25 cellular contexts compared by ENCODE assay signal in the genomic region with DNA sequence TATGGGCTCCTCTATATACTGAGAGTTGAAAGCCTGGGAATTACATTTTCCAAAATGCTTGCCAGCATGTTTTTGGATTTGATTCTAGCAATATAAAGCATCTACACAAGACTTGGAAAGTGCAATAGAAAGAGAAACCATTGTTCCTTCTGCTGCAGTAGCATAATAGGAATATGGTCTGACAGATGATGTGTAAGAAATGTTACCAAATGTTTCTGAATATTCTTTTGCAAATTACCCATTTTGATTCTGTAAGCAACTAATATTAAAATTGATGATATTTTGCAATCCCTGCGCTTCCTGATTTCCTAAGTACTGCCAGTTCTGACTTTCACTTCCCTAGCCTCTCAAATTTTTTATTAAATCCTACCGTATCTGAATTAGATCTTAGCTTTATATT.
DNase-seq lines count a peak whose midpoint lies in the region; ATAC-seq, FAIRE-seq and TF ChIP-seq lines count a peak whose summit lies in the region.
"Had no signal": no experiment of that assay in that cellular context is flagged by ENCODE, and none has a peak within 500 bp of the region (broad histone marks: within the 10 kb centered on the region; RNA-seq: fewer than 3 reads in every experiment).

No MANE protein-coding gene starts in this region.

- ATAC-seq in right lobe of liver (peak in 3 of 4 donors; percentile 14 to 50 (median 31)), HepG2 (no peak)

- H3K27me3 ChIP-seq in right lobe of liver, result no peaks in the 10 kb centered on the region
- H3K27me3 ChIP-seq in HepG2 (ENCODE audit: control insufficient read depth in 1 of 2, insufficient read depth in 2 of 2, low read length in 2 of 2), result no peaks in the 10 kb centered on the region
- H3K27me3 ChIP-seq: SJCRH30 had no signal

- WGBS in right lobe of liver (ENCODE audit: insufficient coverage, low coverage, low lambda C conversion rate, missing lambda C conversion rate), result 33% methylated on average over 2 of the region's 2 CpGs
- WGBS in HepG2 (ENCODE audit: low lambda C conversion rate), result 28% methylated on average over 2 of the region's 2 CpGs

- H3K9ac ChIP-seq in HepG2 (ENCODE audit: insufficient read depth, low read depth, low read length), result no peak overlapping the region
- H3K9ac ChIP-seq: GM23248, KMS-11 had no signal

- no peak for DNase-seq in right lobe of liver
- no peak for DNase-seq in HepG2 (ENCODE audit: low spot score)
- DNase-seq in NOMO-1 treated with dmso at 0.1 percent for 144 hours (lab: John Stamatoyannopoulos, UW; ENCODE audit: unreplicated experiment), result peak; percentile 74
- DNase-seq in medulla oblongata (ENCODE audit: extremely low spot score), result peak; percentile 31
- no peak for DNase-seq in DMS79 (lab: John Stamatoyannopoulos, UW)
- DNase-seq in HPDE6-E6E7 (ENCODE audit: extremely low spot score), result no peak
- no peak for DNase-seq in NCI-H226
- DNase-seq in NCI-H187 treated with DMSO at 0.1 percent for 48 hours (lab: John Stamatoyannopoulos, UW), result no peak
- DNase-seq: AML-193; CD4-positive, CD25-positive, alpha-beta regulatory T cell; GM23248; IMR-90; NCI-H1048; NCI-H1417 treated with DMSO at 0.1 percent for 48 hours; NCI-H1930; NCI-H2227 treated with DMSO at 0.1 percent for 48 hours; NCI-H524; NCI-H82; PC-9; RPMI8226; SJCRH30; T-helper 1 cell had no signal

- H3K79me2 ChIP-seq in HepG2 (ENCODE audit: insufficient read depth, low read length), result no peaks in the 10 kb centered on the region

- H2AFZ ChIP-seq in HepG2 (ENCODE audit: low read length), result no peak overlapping the region
- H2AFZ ChIP-seq: GM23248, PC-9 had no signal

- no peak for TF ChIP-seq CTCF in right lobe of liver (IDR thresholded peaks at IDR 0.05)
- no peak for TF ChIP-seq CTCF in HepG2 (CRISPR knock-in tag; IDR thresholded peaks at IDR 0.05)

- no peaks in the 10 kb centered on the region for H4K20me1 ChIP-seq in HepG2 (ENCODE audit: insufficient read depth, low read length)

- no peak overlapping the region for H3K4me3 ChIP-seq in right lobe of liver
- H3K4me3 ChIP-seq in HepG2 (replicated peaks in 1 of 3; ENCODE audit: insufficient read depth in 1 of 3, low read depth in 2 of 3, low read length in 3 of 3), result no peak overlapping the region
- H3K4me3 ChIP-seq: GM23248, HAP-1, PC-9, SJCRH30 had no signal

- intact Hi-C loops in right lobe of liver (cut with DNase I), result no loop called here
- intact Hi-C loops in HepG2 (cut with micrococcal nuclease; ENCODE audit: unreplicated experiment), result no loop called here

- CTCF ChIA-PET in HepG2 (lab: Yijun Ruan, JAX; ENCODE audit: low intra/inter-chr PET ratio, low total read pairs), result no interaction called here

- H3K4me1 ChIP-seq in right lobe of liver (no peaks in the 10 kb centered on the region), HepG2 (ENCODE audit: insufficient read depth, low read length) (no peaks in the 10 kb centered on the region)
- H3K4me1 ChIP-seq: HAP-1, SJCRH30 had no signal

- H3K36me3 ChIP-seq in right lobe of liver (no peaks in the 10 kb centered on the region), HepG2 (replicated peaks in 1 of 2; ENCODE audit: control insufficient read depth in 1 of 2, insufficient read depth in 2 of 2, low read length in 2 of 2) (no peaks in the 10 kb centered on the region)
- H3K36me3 ChIP-seq: HAP-1, SJCRH30 had no signal

- BruUV-seq in HepG2 (replicated peaks; lab: Mats Ljungman, UMichigan), result no TSS peak

- TF ChIP-seq POLR2A in right lobe of liver (IDR thresholded peaks at IDR 0.05) (no peak), HepG2 (IDR thresholded peaks at IDR 0.05; ENCODE audit: insufficient read depth in 1 of 2, low read depth in 2 of 2, low read length in 2 of 2) (no peak)

- no peak for TF ChIP-seq RAD21 in HepG2 (CRISPR knock-in tag; IDR thresholded peaks at IDR 0.05)

- no peak overlapping the region for H3K4me2 ChIP-seq in HepG2 (ENCODE audit: low read depth, low read length)
- H3K4me2 ChIP-seq: KMS-11, PC-9 had no signal

- POLR2A ChIA-PET in HepG2 (lab: Yijun Ruan, JAX), result no interaction called here

- no peak overlapping the region for H3K27ac ChIP-seq in right lobe of liver
- no peak overlapping the region for H3K27ac ChIP-seq in HepG2 (ENCODE audit: extremely low read length, insufficient read depth, low read length)
- H3K27ac ChIP-seq: GM23248, KMS-11, PC-9, SJCRH30 had no signal

- in situ Hi-C loops in HepG2 (cut with HindIII; ENCODE audit: extremely low pct_ligation_motif_present, low pct_unique_long_range_greater_than_20kb), result no loop called here

- no peak for FAIRE-seq in HepG2 (lab: Jason Lieb, UNC)
- FAIRE-seq: HTR-8/SVneo had no signal

- H3K9me3 ChIP-seq in right lobe of liver, result no peaks in the 10 kb centered on the region
- H3K9me3 ChIP-seq in HepG2 (ENCODE audit: low read length), result no peaks in the 10 kb centered on the region
- H3K9me3 ChIP-seq: HAP-1, SJCRH30 had no signal

- TF ChIP-seq EP300 in HepG2 (IDR thresholded peaks at IDR 0.05; ENCODE audit: low read depth in 2 of 2, low read length in 2 of 2) (no peak), HepG2 (CRISPR knock-in tag; IDR thresholded peaks at IDR 0.05; ENCODE audit: borderline replicate concordance) (no peak)

TF ChIP-seq in HepG2, 621 proteins besides CTCF, POLR2A, EP300 and RAD21:
- TF ChIP-seq JUNB (CRISPR knock-in tag; IDR thresholded peaks at IDR 0.05; ENCODE audit: borderline replicate concordance) (no peak), ZNF263 (CRISPR knock-in tag; IDR thresholded peaks at IDR 0.05) (no peak), IRX3 (CRISPR knock-in tag; IDR thresholded peaks at IDR 0.05; ENCODE audit: borderline replicate concordance, low read depth) (no peak)
- TF ChIP-seq, protein P1, sequence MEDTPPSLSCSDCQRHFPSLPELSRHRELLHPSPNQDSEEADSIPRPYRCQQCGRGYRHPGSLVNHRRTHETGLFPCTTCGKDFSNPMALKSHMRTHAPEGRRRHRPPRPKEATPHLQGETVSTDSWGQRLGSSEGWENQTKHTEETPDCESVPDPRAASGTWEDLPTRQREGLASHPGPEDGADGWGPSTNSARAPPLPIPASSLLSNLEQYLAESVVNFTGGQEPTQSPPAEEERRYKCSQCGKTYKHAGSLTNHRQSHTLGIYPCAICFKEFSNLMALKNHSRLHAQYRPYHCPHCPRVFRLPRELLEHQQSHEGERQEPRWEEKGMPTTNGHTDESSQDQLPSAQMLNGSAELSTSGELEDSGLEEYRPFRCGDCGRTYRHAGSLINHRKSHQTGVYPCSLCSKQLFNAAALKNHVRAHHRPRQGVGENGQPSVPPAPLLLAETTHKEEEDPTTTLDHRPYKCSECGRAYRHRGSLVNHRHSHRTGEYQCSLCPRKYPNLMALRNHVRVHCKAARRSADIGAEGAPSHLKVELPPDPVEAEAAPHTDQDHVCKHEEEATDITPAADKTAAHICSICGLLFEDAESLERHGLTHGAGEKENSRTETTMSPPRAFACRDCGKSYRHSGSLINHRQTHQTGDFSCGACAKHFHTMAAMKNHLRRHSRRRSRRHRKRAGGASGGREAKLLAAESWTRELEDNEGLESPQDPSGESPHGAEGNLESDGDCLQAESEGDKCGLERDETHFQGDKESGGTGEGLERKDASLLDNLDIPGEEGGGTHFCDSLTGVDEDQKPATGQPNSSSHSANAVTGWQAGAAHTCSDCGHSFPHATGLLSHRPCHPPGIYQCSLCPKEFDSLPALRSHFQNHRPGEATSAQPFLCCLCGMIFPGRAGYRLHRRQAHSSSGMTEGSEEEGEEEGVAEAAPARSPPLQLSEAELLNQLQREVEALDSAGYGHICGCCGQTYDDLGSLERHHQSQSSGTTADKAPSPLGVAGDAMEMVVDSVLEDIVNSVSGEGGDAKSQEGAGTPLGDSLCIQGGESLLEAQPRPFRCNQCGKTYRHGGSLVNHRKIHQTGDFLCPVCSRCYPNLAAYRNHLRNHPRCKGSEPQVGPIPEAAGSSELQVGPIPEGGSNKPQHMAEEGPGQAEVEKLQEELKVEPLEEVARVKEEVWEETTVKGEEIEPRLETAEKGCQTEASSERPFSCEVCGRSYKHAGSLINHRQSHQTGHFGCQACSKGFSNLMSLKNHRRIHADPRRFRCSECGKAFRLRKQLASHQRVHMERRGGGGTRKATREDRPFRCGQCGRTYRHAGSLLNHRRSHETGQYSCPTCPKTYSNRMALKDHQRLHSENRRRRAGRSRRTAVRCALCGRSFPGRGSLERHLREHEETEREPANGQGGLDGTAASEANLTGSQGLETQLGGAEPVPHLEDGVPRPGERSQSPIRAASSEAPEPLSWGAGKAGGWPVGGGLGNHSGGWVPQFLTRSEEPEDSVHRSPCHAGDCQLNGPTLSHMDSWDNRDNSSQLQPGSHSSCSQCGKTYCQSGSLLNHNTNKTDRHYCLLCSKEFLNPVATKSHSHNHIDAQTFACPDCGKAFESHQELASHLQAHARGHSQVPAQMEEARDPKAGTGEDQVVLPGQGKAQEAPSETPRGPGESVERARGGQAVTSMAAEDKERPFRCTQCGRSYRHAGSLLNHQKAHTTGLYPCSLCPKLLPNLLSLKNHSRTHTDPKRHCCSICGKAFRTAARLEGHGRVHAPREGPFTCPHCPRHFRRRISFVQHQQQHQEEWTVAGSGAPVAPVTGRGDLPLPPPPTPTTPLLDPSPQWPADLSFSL (CRISPR knock-in tag; IDR thresholded peaks at IDR 0.05), result no peak
- TF ChIP-seq, protein P2, sequence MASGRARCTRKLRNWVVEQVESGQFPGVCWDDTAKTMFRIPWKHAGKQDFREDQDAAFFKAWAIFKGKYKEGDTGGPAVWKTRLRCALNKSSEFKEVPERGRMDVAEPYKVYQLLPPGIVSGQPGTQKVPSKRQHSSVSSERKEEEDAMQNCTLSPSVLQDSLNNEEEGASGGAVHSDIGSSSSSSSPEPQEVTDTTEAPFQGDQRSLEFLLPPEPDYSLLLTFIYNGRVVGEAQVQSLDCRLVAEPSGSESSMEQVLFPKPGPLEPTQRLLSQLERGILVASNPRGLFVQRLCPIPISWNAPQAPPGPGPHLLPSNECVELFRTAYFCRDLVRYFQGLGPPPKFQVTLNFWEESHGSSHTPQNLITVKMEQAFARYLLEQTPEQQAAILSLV (CRISPR knock-in tag; IDR thresholded peaks at IDR 0.05; ENCODE audit: borderline replicate concordance), result no peak

Comparison
In these comparisons a context has a peak if more than half of its experiments do, and no peak if none do; other contexts are left out.
1. DNase-seq: peak in NOMO-1 treated with dmso at 0.1 percent for 144 hours (single experiment) and medulla oblongata (single experiment); none in right lobe of liver (0 of 3), HepG2 (single experiment), DMS79 (single experiment), HPDE6-E6E7 (single experiment), NCI-H226 (single experiment) and NCI-H187 treated with DMSO at 0.1 percent for 48 hours (single experiment).